In the genomic region with DNA sequence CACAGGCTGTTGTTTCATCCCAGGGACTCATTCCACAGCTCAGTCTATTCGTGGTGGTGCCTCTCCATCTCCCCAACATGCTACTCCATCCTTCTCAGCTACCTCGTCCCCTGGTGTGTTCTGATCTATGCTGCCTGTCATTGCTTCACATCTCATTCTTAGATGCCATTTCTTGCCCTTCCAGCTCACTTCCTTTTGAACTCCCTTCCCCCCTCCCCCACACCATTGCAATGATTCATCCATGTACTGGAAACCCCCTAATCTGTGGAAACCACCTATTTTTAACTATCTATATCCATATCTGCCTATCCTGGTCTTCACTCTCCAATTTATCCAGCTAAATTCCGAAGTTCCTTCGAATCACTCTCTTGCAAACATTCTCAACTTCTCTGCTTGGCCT, we compare ENCODE assay signal across 19 cellular contexts.
DNase-seq lines count a peak whose midpoint lies in the region; ATAC-seq and TF ChIP-seq lines count a peak whose summit lies in the region.
"Had no signal": no experiment of that assay in that cellular context is flagged by ENCODE, and none has a peak within 500 bp of the region (broad histone marks: within the 10 kb centered on the region; RNA-seq: fewer than 3 reads in every experiment).

No MANE protein-coding gene starts in this region.

- H3K27me3 Mint-ChIP-seq in MCF 10A (ENCODE audit: insufficient read depth, unreplicated experiment) = no peaks in the 10 kb centered on the region
- peaks cover 3% of the 10 kb centered on the region for H3K27me3 Mint-ChIP-seq in activated T-helper 17 cell treated with anti-CD3 and anti-CD28 coated beads, Interleukin-2, amount 50 U/mL, for 72 hours
- H3K27me3 Mint-ChIP-seq: naive B cell had no signal

- no peaks in the 10 kb centered on the region for H3K9me3 Mint-ChIP-seq in MCF 10A (ENCODE audit: unreplicated experiment)
- no peaks in the 10 kb centered on the region for H3K9me3 Mint-ChIP-seq in activated T-helper 17 cell treated with anti-CD3 and anti-CD28 coated beads, Interleukin-2, amount 50 U/mL, for 72 hours

- H3K4me1 ChIP-seq in breast epithelium = no peaks in the 10 kb centered on the region
- H3K4me1 ChIP-seq: testis had no signal

- intact Hi-C loops in MCF 10A (cut with micrococcal nuclease) (no loop called here), breast epithelium (cut with DNase I; ENCODE audit: low total_unique reads) (no loop called here)

- no TSS peak for BruUV-seq in MCF 10A (replicated peaks; lab: Mats Ljungman, UMichigan)

- H3K9me3 ChIP-seq in breast epithelium = no peaks in the 10 kb centered on the region
- H3K9me3 ChIP-seq: MG63, testis had no signal

- DNase-seq in MCF 10A (ENCODE audit: unreplicated experiment) (peak; percentile 10), breast epithelium (ENCODE audit: low spot score in 2 of 2) (no peak), fibroblast of the aortic adventitia (ENCODE audit: low read depth) (peak; percentile 35), CD1c-positive myeloid dendritic cell (ENCODE audit: extremely low spot score) (no peak), NAMALWA (ENCODE audit: low spot score) (no peak)
- DNase-seq in stimulated activated naive CD8-positive, alpha-beta T cell treated with anti-CD3 and anti-CD28 coated beads, Interleukin-15, Interleukin-2, amounts not matched to agents 100 U/mL and 50 U/mL, for 24 hours = peak; percentile 5
- DNase-seq: activated CD4-positive, alpha-beta T cell treated with anti-CD3 and anti-CD28 coated beads for 4 hours; cerebellar nuclear complex; glutamatergic neuron; MG63; naive B cell; NCI-H187; NCI-H510A treated with DMSO at 0.1 percent for 48 hours; small intestine; testis had no signal

- no peak overlapping the region for H3K4me3 ChIP-seq in breast epithelium
- H3K4me3 ChIP-seq in fibroblast of the aortic adventitia (ENCODE audit: low read depth, low read length) = no peak overlapping the region
- H3K4me3 ChIP-seq: GM12878, lung, MG63, testis had no signal

- ATAC-seq in activated T-helper 17 cell treated with anti-CD3 and anti-CD28 coated beads, Interleukin-2, amount 50 U/mL, for 72 hours (replicated peaks) = peak; percentile 38
- no peak for ATAC-seq in stimulated activated naive CD8-positive, alpha-beta T cell treated with anti-CD3 and anti-CD28 coated beads, Interleukin-15, Interleukin-2, amounts not matched to agents 100 U/mL and 50 U/mL, for 24 hours
- no peak for ATAC-seq in GM21825 (IDR thresholded peaks at IDR 0.05; ENCODE audit: unreplicated experiment)
- ATAC-seq: GM12878 had no signal

- no peaks in the 10 kb centered on the region for H3K36me3 Mint-ChIP-seq in MCF 10A (ENCODE audit: insufficient read depth, unreplicated experiment)
- H3K36me3 Mint-ChIP-seq in activated T-helper 17 cell treated with anti-CD3 and anti-CD28 coated beads, Interleukin-2, amount 50 U/mL, for 72 hours (ENCODE audit: low read depth) = no peaks in the 10 kb centered on the region
- H3K36me3 Mint-ChIP-seq: naive B cell had no signal

- no peak overlapping the region for H3K4me3 Mint-ChIP-seq in MCF 10A (ENCODE audit: unreplicated experiment)
- no peak overlapping the region for H3K4me3 Mint-ChIP-seq in activated T-helper 17 cell treated with anti-CD3 and anti-CD28 coated beads, Interleukin-2, amount 50 U/mL, for 72 hours
- H3K4me3 Mint-ChIP-seq: naive B cell had no signal

- H3K27ac ChIP-seq in breast epithelium = no peak overlapping the region
- H3K27ac ChIP-seq: testis had no signal

- no peak for TF ChIP-seq POLR2A in breast epithelium (IDR thresholded peaks at IDR 0.05)

- TF ChIP-seq CTCF in MCF 10A (IDR thresholded peaks at IDR 0.05; ENCODE audit: unreplicated experiment) = no peak
- TF ChIP-seq CTCF in breast epithelium (IDR thresholded peaks at IDR 0.05) = no peak
- TF ChIP-seq CTCF in fibroblast of the aortic adventitia (IDR thresholded peaks at IDR 0.05; ENCODE audit: insufficient read depth, low read length) = no peak

- H3K36me3 ChIP-seq in breast epithelium = no peaks in the 10 kb centered on the region
- H3K36me3 ChIP-seq: MG63 had no signal

- CTCF ChIA-PET in MCF 10A (lab: Yijun Ruan, JAX) = interaction anchor here (0.6 kb wide), 1 partner anchor 1167 kb away, joined by 3 read pairs; no protein-coding TSS in a partner anchor

- POLR2A ChIA-PET in MCF 10A (lab: Yijun Ruan, JAX) = interaction anchor here (0.8 kb wide), 1 partner anchor 186 kb away, joined by 3 read pairs; no protein-coding TSS in a partner anchor

- no peak overlapping the region for H3K27ac Mint-ChIP-seq in MCF 10A (ENCODE audit: low read depth, unreplicated experiment)
- H3K27ac Mint-ChIP-seq in activated T-helper 17 cell treated with anti-CD3 and anti-CD28 coated beads, Interleukin-2, amount 50 U/mL, for 72 hours = no peak overlapping the region
- H3K27ac Mint-ChIP-seq: naive B cell had no signal

- H3K27me3 ChIP-seq in breast epithelium = no peaks in the 10 kb centered on the region
- H3K27me3 ChIP-seq: MG63, testis had no signal

- no peaks in the 10 kb centered on the region for H3K4me1 Mint-ChIP-seq in MCF 10A (ENCODE audit: insufficient read depth, unreplicated experiment)
- H3K4me1 Mint-ChIP-seq in activated T-helper 17 cell treated with anti-CD3 and anti-CD28 coated beads, Interleukin-2, amount 50 U/mL, for 72 hours = no peaks in the 10 kb centered on the region
- H3K4me1 Mint-ChIP-seq: naive B cell had no signal

Comparison
In these comparisons a context has a peak if more than half of its experiments do, and no peak if none do; other contexts are left out.
1. DNase-seq: peak in MCF 10A (single experiment), fibroblast of the aortic adventitia (single experiment) and stimulated activated naive CD8-positive, alpha-beta T cell treated with anti-CD3 and anti-CD28 coated beads, Interleukin-15, Interleukin-2, amounts not matched to agents 100 U/mL and 50 U/mL, for 24 hours (single experiment); none in breast epithelium (0 of 2), CD1c-positive myeloid dendritic cell (single experiment) and NAMALWA (single experiment).